ENCODE assay signal across 20 cellular contexts in genomic region chr18:23235860-23236259, GRCh38.
DNase-seq lines count a peak whose midpoint lies in the region; ATAC-seq and TF ChIP-seq lines count a peak whose summit lies in the region.
"Had no signal": no experiment of that assay in that cellular context is flagged by ENCODE, and none has a peak within 500 bp of the region (broad histone marks: within the 10 kb centered on the region; RNA-seq: fewer than 3 reads in every experiment).

No MANE protein-coding gene starts in this region.

- no peaks in the 10 kb centered on the region for H3K79me2 ChIP-seq in OCI-LY1 (ENCODE audit: insufficient read depth, low read length)

- H3K9me3 Mint-ChIP-seq in CD4-positive, alpha-beta T cell: no peaks in the 10 kb centered on the region

- no peaks in the 10 kb centered on the region for H4K20me1 ChIP-seq in OCI-LY1 (ENCODE audit: insufficient read depth, low read length)

- DNase-seq in CD4-positive, alpha-beta T cell: no peak
- DNase-seq in DMS79 treated with DMSO at 0.1 percent for 48 hours (lab: John Stamatoyannopoulos, UW): peak; percentile 27
- peak; percentile 63 for DNase-seq in iPS-NIHi11 (ENCODE audit: low spot score)
- DNase-seq in T-helper 2 cell: no peak
- DNase-seq in caudate nucleus (lab: John Stamatoyannopoulos, UW): no peak
- DNase-seq: GF-D8, left colon, mesendoderm, NCI-H1694, NCI-H345, NCI-H82, occipital lobe, OCI-M1 had no signal

- no peak overlapping the region for H3K4me3 ChIP-seq in OCI-LY1 (ENCODE audit: low read depth, low read length, poor library complexity, severe bottlenecking)
- H3K4me3 ChIP-seq: upper lobe of left lung had no signal

- H3K4me1 Mint-ChIP-seq in CD4-positive, alpha-beta T cell (ENCODE audit: low read depth): peaks cover 35% of the 10 kb centered on the region

- no peak overlapping the region for H3K9ac ChIP-seq in OCI-LY1 (ENCODE audit: low read length)

- H2AFZ ChIP-seq in OCI-LY1 (ENCODE audit: low read length): no peak overlapping the region

- H3K27ac Mint-ChIP-seq in CD4-positive, alpha-beta T cell: peak overlapping the region; percentile 24
- H3K27ac Mint-ChIP-seq: activated naive CD4-positive, alpha-beta T cell treated with anti-CD3 and anti-CD28 coated beads, Interleukin-2, amount 50 U/mL, for 72 hours had no signal

- H3K9me2 ChIP-seq in OCI-LY1 (ENCODE audit: low read depth, low read length): no peaks in the 10 kb centered on the region

- H3F3A ChIP-seq in OCI-LY1 (ENCODE audit: insufficient read depth, low read length): 0 out of 2 replicates have a peak, but pooled peaks cover 7% of the 10 kb centered on the region

- intact Hi-C loops in CD4-positive, alpha-beta T cell (cut with DNase I, micrococcal nuclease): loop anchor here in 1 of 2 experiments (10.0 kb wide), 2 partner anchors 161 to 301 kb away; partner anchors contain the start of gene RBBP8

- no peak overlapping the region for H3K4me2 ChIP-seq in OCI-LY1 (ENCODE audit: low read length)

- peaks cover 88% of the 10 kb centered on the region for H3K4me1 ChIP-seq in OCI-LY1 (ENCODE audit: insufficient read depth, low read length, severe bottlenecking)

- POLR2A ChIA-PET in CD4-positive, alpha-beta T cell (lab: Charles Lee): no interaction called here

- CTCF ChIA-PET in CD4-positive, alpha-beta T cell (lab: Charles Lee): no interaction called here

- no peaks in the 10 kb centered on the region for H3K9me3 ChIP-seq in CD4-positive, alpha-beta T cell (ENCODE audit: control insufficient read depth, low read length)
- no peaks in the 10 kb centered on the region for H3K9me3 ChIP-seq in OCI-LY1 (ENCODE audit: low read length)
- H3K9me3 ChIP-seq: upper lobe of left lung had no signal

- H3K27ac ChIP-seq in CD4-positive, alpha-beta T cell (ENCODE audit: low read depth, low read length): no peak overlapping the region
- peak overlapping the region; percentile 94 for H3K27ac ChIP-seq in OCI-LY1 (ENCODE audit: low read depth, low read length, poor library complexity, severe bottlenecking)
- no peak overlapping the region for H3K27ac ChIP-seq in caudate nucleus (ENCODE audit: low read depth, low read length)
- H3K27ac ChIP-seq: HL-60 had no signal

- H3K36me3 Mint-ChIP-seq in CD4-positive, alpha-beta T cell (ENCODE audit: low read depth): no peaks in the 10 kb centered on the region

- no peaks in the 10 kb centered on the region for H3K27me3 Mint-ChIP-seq in CD4-positive, alpha-beta T cell

- H3K36me3 ChIP-seq in OCI-LY1 (ENCODE audit: insufficient read depth, low read length): no peaks in the 10 kb centered on the region
- H3K36me3 ChIP-seq: upper lobe of left lung had no signal

- H3K4me3 Mint-ChIP-seq in CD4-positive, alpha-beta T cell: no peak overlapping the region

- no peak for TF ChIP-seq CTCF in CD4-positive, alpha-beta T cell (IDR thresholded peaks at IDR 0.05)
- TF ChIP-seq CTCF in OCI-LY1 (IDR thresholded peaks at IDR 0.05; ENCODE audit: low read length): no peak

- ATAC-seq in CD4-positive, alpha-beta T cell (ENCODE audit: poor library complexity): no peak
- ATAC-seq in GM18502 (IDR thresholded peaks at IDR 0.05; ENCODE audit: poor library complexity, unreplicated experiment): no peak
- ATAC-seq in HG02571 (IDR thresholded peaks at IDR 0.05; ENCODE audit: unreplicated experiment): no peak
- ATAC-seq: activated naive CD4-positive, alpha-beta T cell treated with anti-CD3 and anti-CD28 coated beads, Interleukin-2, amount 50 U/mL, for 72 hours; left colon; Right ventricle myocardium inferior had no signal

- no peaks in the 10 kb centered on the region for H3K27me3 ChIP-seq in CD4-positive, alpha-beta T cell (ENCODE audit: control insufficient read depth, insufficient read depth, low read length)
- H3K27me3 ChIP-seq in OCI-LY1 (ENCODE audit: insufficient read depth, low read length): no peaks in the 10 kb centered on the region
- H3K27me3 ChIP-seq: upper lobe of left lung had no signal

Comparison
In these comparisons a context has a peak if more than half of its experiments do, and no peak if none do; other contexts are left out.
1. DNase-seq: peak in DMS79 treated with DMSO at 0.1 percent for 48 hours (single experiment) and iPS-NIHi11 (single experiment); none in CD4-positive, alpha-beta T cell (0 of 10), T-helper 2 cell (0 of 5) and caudate nucleus (0 of 61).